Comparison of ENCODE assay signal across 29 cellular contexts in the genomic region with DNA sequence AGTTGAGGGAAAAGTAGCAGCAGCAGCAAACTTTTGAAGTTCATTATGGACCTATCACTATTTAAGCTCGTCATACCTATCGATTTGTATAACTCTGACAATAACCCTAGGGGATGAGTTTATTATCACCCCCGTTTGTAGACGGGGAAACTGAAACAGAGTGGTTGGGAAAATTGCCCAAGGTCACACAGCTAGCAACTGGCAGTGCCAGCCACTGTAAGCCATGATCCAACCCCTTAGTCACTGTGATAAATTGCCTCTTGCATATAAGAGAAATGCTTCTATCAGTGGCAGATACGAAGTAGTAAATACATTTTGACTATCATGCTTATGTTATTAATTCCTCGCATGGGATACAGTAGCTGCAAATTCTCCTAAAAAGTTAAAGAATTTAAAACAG.
"Had no signal": no experiment of that assay in that cellular context is flagged by ENCODE, and none has a peak within 500 bp of the region (broad histone marks: within the 10 kb centered on the region; RNA-seq: fewer than 3 reads in every experiment).

No MANE protein-coding gene starts in this region.

- H3K27ac ChIP-seq: cardiac muscle cell, PC-9, WERI-Rb-1 had no signal

- H3K4me3 ChIP-seq: cardiac muscle cell, PC-9 had no signal

- H3K36me3 ChIP-seq: cardiac muscle cell, WERI-Rb-1 had no signal

- DNase-seq: activated CD4-positive, alpha-beta memory T cell treated with anti-CD3 and anti-CD28 coated beads, Interleukin-2, amount 10 ng/mL, durations not matched to agents 7 days and 5 days; activated CD4-positive, alpha-beta T cell treated with anti-CD3 and anti-CD28 coated beads for 1 hour; activated CD4-positive, alpha-beta T cell treated with anti-CD3 and anti-CD28 coated beads for 48 hours; activated CD4-positive, CD25-positive, alpha-beta regulatory T cell; activated CD8-positive, alpha-beta memory T cell treated with anti-CD3 and anti-CD28 coated beads for 24 hours; activated CD8-positive, alpha-beta memory T cell treated with anti-CD3 and anti-CD28 coated beads, Interleukin-2, amount 10 ng/mL, durations not matched to agents 7 days and 5 days; activated CD8-positive, alpha-beta memory T cell treated with anti-CD3 and anti-CD28 coated beads, Interleukin-2, amount 50 U/mL, for 48 hours; activated effector memory CD4-positive, alpha-beta T cell treated with Interleukin-2 at 50 U/mL for 16 hours; activated naive CD4-positive, alpha-beta T cell treated with anti-CD3 and anti-CD28 coated beads, Interleukin-2, amount 10 ng/mL, durations not matched to agents 7 days and 5 days; activated naive CD8-positive, alpha-beta T cell treated with anti-CD3 and anti-CD28 coated beads, Interleukin-2, amount 50 U/mL, for 24 hours; activated T-cell treated with anti-CD3 and anti-CD28 coated beads, Interleukin-2, amount 50 U/mL, for 48 hours; amniotic stem cell; aorta; Karpas-422; NCI-H1436; NCI-H1694; NCI-H1930; NCI-H2081 treated with DMSO at 0.1 percent for 48 hours; NCI-H510A; NCI-H526 treated with DMSO at 0.1 percent for 48 hours; NCI-H774; PC-9; Right ventricle myocardium superior; SW 1271; T-helper 1 cell; T-helper 2 cell; T-helper 9 cell; WERI-Rb-1 had no signal

- H3K27me3 ChIP-seq: cardiac muscle cell had no signal

- ATAC-seq: activated CD8-positive, alpha-beta memory T cell treated with anti-CD3 and anti-CD28 coated beads, Interleukin-2, amount 10 ng/mL, durations not matched to agents 7 days and 5 days; activated naive CD8-positive, alpha-beta T cell treated with anti-CD3 and anti-CD28 coated beads, Interleukin-2, amount 50 U/mL, for 24 hours had no signal
